ENCODE assay signal across 1 cellular context in genomic region chr19:11560404-11560988, GRCh38.
TF ChIP-seq lines count a peak whose summit lies in the region.

No MANE protein-coding gene starts in this region.

TF ChIP-seq in GM23338, 12 proteins besides CTCF, POLR2A, EP300 and RAD21 (continued from another document):
- TF ChIP-seq REST (IDR thresholded peaks at IDR 0.05; ENCODE audit: unreplicated experiment) (no peak), CREB1 (CRISPR knock-in tag; IDR thresholded peaks at IDR 0.05; ENCODE audit: low read depth) (no peak), STAT1 (IDR thresholded peaks at IDR 0.05; ENCODE audit: unreplicated experiment) (no peak), POLR2AphosphoS5 (IDR thresholded peaks at IDR 0.05; ENCODE audit: low read depth) (no peak), ETS1 (IDR thresholded peaks at IDR 0.05) (no peak), NANOG (IDR thresholded peaks at IDR 0.05; ENCODE audit: borderline replicate concordance) (no peak), ZNF114 (CRISPR knock-in tag; IDR thresholded peaks at IDR 0.05) (no peak), ZNF331 (CRISPR knock-in tag; IDR thresholded peaks at IDR 0.05; ENCODE audit: low read depth) (no peak), EZH2phosphoT487 (IDR thresholded peaks at IDR 0.05; ENCODE audit: unreplicated experiment) (no peak), EZH2 (IDR thresholded peaks at IDR 0.05; ENCODE audit: low read depth, unreplicated experiment) (no peak), JUNB (IDR thresholded peaks at IDR 0.05; ENCODE audit: unreplicated experiment) (no peak)
TF ChIP-seq in GM23338: peak in this region for 0.
